In genomic region chr3:112358311-112358780, GRCh38 we compare ENCODE assay signal across 9 cellular contexts. TPM values are rescaled to one million over a fixed set of nuclear protein-coding genes. Genes with fewer than 3 reads are reported as not detected.
A peak's percentile ranks its signal among the peaks of the same experiment; 100 is the strongest.
DNase-seq lines count a peak whose midpoint lies in the region; ATAC-seq and TF ChIP-seq lines count a peak whose summit lies in the region.
"Had no signal": no experiment of that assay in that cellular context is flagged by ENCODE, and none has a peak within 500 bp of the region (broad histone marks: within the 10 kb centered on the region; RNA-seq: fewer than 3 reads in every experiment).

No MANE protein-coding gene starts in this region.

- H3K9me3 ChIP-seq in SU-DHL-6 (ENCODE audit: insufficient read depth, low read length), result no peaks in the 10 kb centered on the region
- H3K9me3 ChIP-seq in fibroblast of lung (ENCODE audit: control insufficient read depth, insufficient read depth, low read depth, low read length), result no peaks in the 10 kb centered on the region

- no peak overlapping the region for H3K27ac ChIP-seq in SU-DHL-6 (ENCODE audit: low read depth, low read length)
- no peak overlapping the region for H3K27ac ChIP-seq in fibroblast of lung (ENCODE audit: insufficient read depth, low read length)

- no peaks in the 10 kb centered on the region for H3K79me2 ChIP-seq in SU-DHL-6 (ENCODE audit: insufficient read depth, low read length)
- H3K79me2 ChIP-seq in fibroblast of lung (ENCODE audit: control insufficient read depth, insufficient read depth, low read length), result no peaks in the 10 kb centered on the region

- H3K4me1 ChIP-seq in fibroblast of lung (ENCODE audit: control insufficient read depth, extremely low read depth, insufficient read depth, low read length), result no peaks in the 10 kb centered on the region

- DNase-seq in activated T-cell treated with anti-CD3 and anti-CD28 coated beads, Interleukin-2, amount 50 U/mL, for 24 hours, result no peak
- DNase-seq in activated T-cell treated with anti-CD3 and anti-CD28 coated beads, Interleukin-2, amount 50 U/mL, for 48 hours, result no peak
- DNase-seq in fibroblast of lung (ENCODE audit: low read depth in 2 of 2) (peak in 1 of 2 donors; percentile 28), activated gamma-delta T cell treated with Interleukin-2 at 50 U/mL for 16 hours (no peak), SHP77 treated with DMSO at 0.1 percent for 48 hours (lab: John Stamatoyannopoulos, UW) (no peak), HuH-7 (ENCODE audit: low spot score) (no peak)
- no peak for DNase-seq in stimulated activated naive CD8-positive, alpha-beta T cell treated with anti-CD3 and anti-CD28 coated beads, Interleukin-15, amount 100 ng/mL, for 72 hours
- DNase-seq: activated CD4-positive, CD25-positive, alpha-beta regulatory T cell treated with anti-CD3 and anti-CD28 coated beads, Interleukin-2, amount 50 U/mL, for 72 hours had no signal

- ATAC-seq in stimulated activated naive CD8-positive, alpha-beta T cell treated with anti-CD3 and anti-CD28 coated beads, Interleukin-15, amount 100 ng/mL, for 72 hours, result peak; percentile 46

- no peaks in the 10 kb centered on the region for H3K9me3 Mint-ChIP-seq in activated T-cell treated with anti-CD3 and anti-CD28 coated beads, Interleukin-2, amount 50 U/mL, for 24 hours
- no peaks in the 10 kb centered on the region for H3K9me3 Mint-ChIP-seq in stimulated activated naive CD8-positive, alpha-beta T cell treated with anti-CD3 and anti-CD28 coated beads, Interleukin-15, amount 100 ng/mL, for 72 hours

- H3K36me3 Mint-ChIP-seq in activated T-cell treated with anti-CD3 and anti-CD28 coated beads, Interleukin-2, amount 50 U/mL, for 24 hours (ENCODE audit: low read depth), result peaks cover 75% of the 10 kb centered on the region

- peak overlapping the region; percentile 23 for H3K4me2 ChIP-seq in SU-DHL-6 (ENCODE audit: low read depth, low read length, poor library complexity, severe bottlenecking)
- H3K4me2 ChIP-seq in fibroblast of lung (ENCODE audit: extremely low read depth, insufficient read depth, low read length), result peak overlapping the region; percentile 35

- H3K9ac ChIP-seq in SU-DHL-6 (ENCODE audit: low read length) (no peak overlapping the region), fibroblast of lung (ENCODE audit: insufficient read depth, low read length) (no peak overlapping the region)

- H3K4me1 Mint-ChIP-seq in activated T-cell treated with anti-CD3 and anti-CD28 coated beads, Interleukin-2, amount 50 U/mL, for 24 hours (ENCODE audit: low read depth), result peaks cover 32% of the 10 kb centered on the region
- H3K4me1 Mint-ChIP-seq in stimulated activated naive CD8-positive, alpha-beta T cell treated with anti-CD3 and anti-CD28 coated beads, Interleukin-15, amount 100 ng/mL, for 72 hours, result peaks cover 19% of the 10 kb centered on the region

- peak overlapping the region; percentile 7 for H2AFZ ChIP-seq in SU-DHL-6 (ENCODE audit: low read depth, low read length, severe bottlenecking)
- H2AFZ ChIP-seq in fibroblast of lung (ENCODE audit: low read length), result peak overlapping the region; percentile 12

- no peak for TF ChIP-seq CTCF in SU-DHL-6 (IDR thresholded peaks at IDR 0.05; ENCODE audit: insufficient read depth, low read length, poor library complexity, severe bottlenecking)
- TF ChIP-seq CTCF in fibroblast of lung (conservative IDR thresholded peaks at IDR 0.05 in 1 of 2, IDR thresholded peaks at IDR 0.05 in 1 of 2; ENCODE audit: low read depth in 1 of 2, low read length in 2 of 2), result no peak

- peak overlapping the region; percentile 88 for H3K27ac Mint-ChIP-seq in activated T-cell treated with anti-CD3 and anti-CD28 coated beads, Interleukin-2, amount 50 U/mL, for 24 hours
- H3K27ac Mint-ChIP-seq in stimulated activated naive CD8-positive, alpha-beta T cell treated with anti-CD3 and anti-CD28 coated beads, Interleukin-15, amount 100 ng/mL, for 72 hours, result peak overlapping the region in 1 of 2 donors; percentile 77

- H3F3A ChIP-seq in SU-DHL-6 (ENCODE audit: insufficient read depth), result no peaks in the 10 kb centered on the region

- no peak overlapping the region for H3K4me3 ChIP-seq in SU-DHL-6 (ENCODE audit: insufficient read depth, low read length, poor library complexity, severe bottlenecking)
- no peak overlapping the region for H3K4me3 ChIP-seq in fibroblast of lung (replicated peaks in 1 of 4; ENCODE audit: control extremely low read depth in 1 of 4, insufficient read depth in 1 of 4, low read depth in 3 of 4, low read length in 4 of 4)

- no peaks in the 10 kb centered on the region for H3K27me3 Mint-ChIP-seq in activated T-cell treated with anti-CD3 and anti-CD28 coated beads, Interleukin-2, amount 50 U/mL, for 24 hours
- H3K27me3 Mint-ChIP-seq in stimulated activated naive CD8-positive, alpha-beta T cell treated with anti-CD3 and anti-CD28 coated beads, Interleukin-15, amount 100 ng/mL, for 72 hours, result no peaks in the 10 kb centered on the region

- H3K27me3 ChIP-seq in SU-DHL-6 (ENCODE audit: low read length) (no peaks in the 10 kb centered on the region), fibroblast of lung (ENCODE audit: control insufficient read depth, insufficient read depth, low read length) (no peaks in the 10 kb centered on the region)

- H3K36me3 ChIP-seq in SU-DHL-6 (ENCODE audit: low read length), result no peaks in the 10 kb centered on the region
- H3K36me3 ChIP-seq in fibroblast of lung (ENCODE audit: control insufficient read depth, insufficient read depth, low read length), result no peaks in the 10 kb centered on the region

- H3K9me2 ChIP-seq in SU-DHL-6 (replicated peaks; ENCODE audit: insufficient read depth, low read length), result no peaks in the 10 kb centered on the region

- H4K20me1 ChIP-seq in SU-DHL-6 (ENCODE audit: low read depth, low read length) (no peaks in the 10 kb centered on the region), fibroblast of lung (ENCODE audit: control insufficient read depth, extremely low read depth, insufficient read depth, low read length) (no peaks in the 10 kb centered on the region)

- H3K4me3 Mint-ChIP-seq in activated T-cell treated with anti-CD3 and anti-CD28 coated beads, Interleukin-2, amount 50 U/mL, for 24 hours, result peak overlapping the region; percentile 6
- peak overlapping the region; percentile 9 to 70 for H3K4me3 Mint-ChIP-seq in stimulated activated naive CD8-positive, alpha-beta T cell treated with anti-CD3 and anti-CD28 coated beads, Interleukin-15, amount 100 ng/mL, for 72 hours

RNA-seq across cellular contexts. Expression of gene CD200, which starts 25.4 kb away (rescaled TPM):
- 0.17 and 0.26 TPM in 2 replicates for total RNA-seq in fibroblast of lung
- polyA plus RNA-seq in fibroblast of lung, result 0.22 and 2.5 TPM in 2 replicates
- 0.36 and 0.91 TPM in 2 replicates for polyA plus RNA-seq in fibroblast of lung (2012)
- not detected in 2 replicates for polyA minus RNA-seq in fibroblast of lung (ENCODE audit: low replicate concordance)
